24 cellular contexts compared by ENCODE assay signal in genomic region chr1:29825274-29825940, GRCh38.
DNase-seq lines count a peak whose midpoint lies in the region; ATAC-seq, FAIRE-seq and TF ChIP-seq lines count a peak whose summit lies in the region.
"Had no signal": no experiment of that assay in that cellular context is flagged by ENCODE, and none has a peak within 500 bp of the region (broad histone marks: within the 10 kb centered on the region; RNA-seq: fewer than 3 reads in every experiment).

No MANE protein-coding gene starts in this region.

- H3K9me3 ChIP-seq in IMR-90 (ENCODE audit: control insufficient read depth, insufficient read depth, low read length) = no peaks in the 10 kb centered on the region
- H3K9me3 ChIP-seq: HAP-1 had no signal

- H2AK9ac ChIP-seq in IMR-90 (replicated peaks; ENCODE audit: low read depth, low read length, poor library complexity) = no peak overlapping the region

- H3K23ac ChIP-seq in IMR-90 (ENCODE audit: low read depth, low read length) = no peak overlapping the region

- 85% methylated on average over 13 of the region's 15 CpGs; no CpG with 5 or more reads in 1 of the 2 experiments for WGBS in IMR-90 (ENCODE audit: extremely low coverage in 2 of 2, insufficient read length in 1 of 2), 2 experiments

- no peak overlapping the region for H3K56ac ChIP-seq in IMR-90 (ENCODE audit: extremely low read depth, insufficient read depth, low read length)

- peak overlapping the region; percentile 65 for H2BK5ac ChIP-seq in IMR-90 (ENCODE audit: low read depth, low read length, poor library complexity, severe bottlenecking)

- no peak overlapping the region for H3K18ac ChIP-seq in IMR-90 (ENCODE audit: low read depth, low read length)

- H2BK120ac ChIP-seq in IMR-90 (ENCODE audit: low read depth, low read length) = no peak overlapping the region

- no peak for TF ChIP-seq RAD21 in IMR-90 (IDR thresholded peaks at IDR 0.05; ENCODE audit: low read length)

- no peak overlapping the region for H3K9ac ChIP-seq in IMR-90 (ENCODE audit: low read depth, low read length)

- no peaks in the 10 kb centered on the region for H3K36me3 ChIP-seq in IMR-90 (ENCODE audit: control insufficient read depth, insufficient read depth, low read length)
- H3K36me3 ChIP-seq: HAP-1 had no signal

- TF ChIP-seq CTCF in IMR-90 (conservative IDR thresholded peaks at IDR 0.05; ENCODE audit: low read depth, low read length) (no peak), progenitor cell of endocrine pancreas (IDR thresholded peaks at IDR 0.05; ENCODE audit: unreplicated experiment) (no peak)

- no peak for TF ChIP-seq POLR2A in IMR-90 (IDR thresholded peaks at IDR 0.05; ENCODE audit: low read depth, low read length)

- H3K4me3 ChIP-seq in IMR-90 (ENCODE audit: insufficient read depth, low read depth, low read length) = no peak overlapping the region
- H3K4me3 ChIP-seq: HAP-1, SK-N-MC had no signal

- H2AK5ac ChIP-seq in IMR-90 (ENCODE audit: low read depth, low read length) = no peak overlapping the region

- no peaks in the 10 kb centered on the region for H3K4me1 Mint-ChIP-seq in activated CD4-positive, alpha-beta memory T cell treated with anti-CD3 and anti-CD28 coated beads, Interleukin-2, amount 10 ng/mL, durations not matched to agents 7 days and 5 days
- no peaks in the 10 kb centered on the region for H3K4me1 Mint-ChIP-seq in activated CD4-positive, alpha-beta memory T cell treated with anti-CD3 and anti-CD28 coated beads for 36 hours (ENCODE audit: low read depth)
- H3K4me1 Mint-ChIP-seq in progenitor cell of endocrine pancreas (ENCODE audit: low read depth) = no peaks in the 10 kb centered on the region
- H3K4me1 Mint-ChIP-seq: CD4-positive, CD25-positive, alpha-beta regulatory T cell had no signal

- no peak overlapping the region for H4K91ac ChIP-seq in IMR-90 (ENCODE audit: insufficient read depth, low read depth, low read length)

- CTCF ChIA-PET in activated CD4-positive, alpha-beta memory T cell treated with anti-CD3 and anti-CD28 coated beads, Interleukin-2, amount 10 ng/mL, durations not matched to agents 7 days and 5 days (lab: Charles Lee) = no interaction called here
- CTCF ChIA-PET in activated CD4-positive, alpha-beta memory T cell treated with anti-CD3 and anti-CD28 coated beads for 36 hours (lab: Charles Lee) = no interaction called here
- CTCF ChIA-PET in IMR-90 (lab: Yijun Ruan, JAX) = no interaction called here

- peak; percentile 5 for DNase-seq in activated CD4-positive, alpha-beta memory T cell treated with anti-CD3 and anti-CD28 coated beads, Interleukin-2, amount 10 ng/mL, durations not matched to agents 7 days and 5 days
- DNase-seq in activated CD4-positive, alpha-beta memory T cell treated with anti-CD3 and anti-CD28 coated beads for 36 hours = no peak
- DNase-seq in IMR-90 (no peak), left lobe of liver (ENCODE audit: low spot score) (peak; percentile 15), urothelium cell line (ENCODE audit: low spot score) (no peak), progenitor cell of endocrine pancreas (ENCODE audit: low spot score, unreplicated experiment) (no peak)
- no peak for DNase-seq in activated CD4-positive, CD25-positive, alpha-beta regulatory T cell treated with anti-CD3 and anti-CD28 coated beads, Interleukin-2, amount 50 U/mL, for 72 hours
- DNase-seq in stimulated activated CD4-positive, alpha-beta T cell treated with anti-CD3 and anti-CD28 coated beads, Interleukin-2, amount 100 ng/mL, for 48 hours = no peak
- DNase-seq: AML-193; CD4-positive, CD25-positive, alpha-beta regulatory T cell; COR-L47; DMS 273 treated with DMSO at 0.1 percent for 48 hours; KG1; NCI-H1105 treated with DMSO at 0.1 percent for 48 hours; NCI-H1694 treated with DMSO at 0.1 percent for 48 hours; NCI-H2107; NCI-H2227 treated with DMSO at 0.1 percent for 48 hours; NCI-H524; OCI-M1; SHP77 had no signal

- H3K9me1 ChIP-seq in IMR-90 (ENCODE audit: insufficient read depth, low read length) = no peaks in the 10 kb centered on the region

- no peak overlapping the region for H3K4me3 Mint-ChIP-seq in activated CD4-positive, alpha-beta memory T cell treated with anti-CD3 and anti-CD28 coated beads, Interleukin-2, amount 10 ng/mL, durations not matched to agents 7 days and 5 days
- H3K4me3 Mint-ChIP-seq in activated CD4-positive, alpha-beta memory T cell treated with anti-CD3 and anti-CD28 coated beads for 36 hours = no peak overlapping the region
- no peak overlapping the region for H3K4me3 Mint-ChIP-seq in progenitor cell of endocrine pancreas (ENCODE audit: low read depth)
- H3K4me3 Mint-ChIP-seq: CD4-positive, CD25-positive, alpha-beta regulatory T cell had no signal

- H3K14ac ChIP-seq in IMR-90 (replicated peaks; ENCODE audit: low read depth, low read length) = no peak overlapping the region

- H3K4ac ChIP-seq in IMR-90 (ENCODE audit: low read depth, low read length) = no peak overlapping the region

- no peak overlapping the region for H2BK15ac ChIP-seq in IMR-90 (ENCODE audit: low read depth, low read length)

- H2BK20ac ChIP-seq in IMR-90 (ENCODE audit: low read depth, low read length) = no peak overlapping the region

- dilution Hi-C loops in IMR-90 (cut with HindIII; ENCODE audit: low sequenced_read_pairs, unreplicated experiment) = no loop called here

- no peak overlapping the region for H4K8ac ChIP-seq in IMR-90 (ENCODE audit: low read depth in 2 of 2, low read length in 2 of 2)

- in situ Hi-C loops in IMR-90 (cut with MboI; ENCODE audit: low sequenced_read_pairs) = no loop called here

- H2AFZ ChIP-seq in IMR-90 (replicated peaks; ENCODE audit: low read length, poor library complexity) = peak overlapping the region; percentile 21

- peak; percentile 98 for FAIRE-seq in urothelium cell line (lab: Jason Lieb, UNC)
- FAIRE-seq: G401.6 had no signal

- intact Hi-C loops in activated CD4-positive, alpha-beta memory T cell treated with anti-CD3 and anti-CD28 coated beads for 36 hours (cut with micrococcal nuclease) = no loop called here
- intact Hi-C loops in IMR-90 (cut with micrococcal nuclease) = no loop called here

- H3K27ac ChIP-seq in IMR-90 (ENCODE audit: insufficient read depth, low read length) = no peak overlapping the region
- H3K27ac ChIP-seq: 22Rv1, SK-N-MC had no signal

- no peaks in the 10 kb centered on the region for H3K36me3 Mint-ChIP-seq in activated CD4-positive, alpha-beta memory T cell treated with anti-CD3 and anti-CD28 coated beads, Interleukin-2, amount 10 ng/mL, durations not matched to agents 7 days and 5 days (ENCODE audit: low read depth)
- H3K36me3 Mint-ChIP-seq in activated CD4-positive, alpha-beta memory T cell treated with anti-CD3 and anti-CD28 coated beads for 36 hours = no peaks in the 10 kb centered on the region
- H3K36me3 Mint-ChIP-seq in progenitor cell of endocrine pancreas (ENCODE audit: insufficient read depth) = no peaks in the 10 kb centered on the region
- H3K36me3 Mint-ChIP-seq: CD4-positive, CD25-positive, alpha-beta regulatory T cell had no signal

- POLR2A ChIA-PET in activated CD4-positive, alpha-beta memory T cell treated with anti-CD3 and anti-CD28 coated beads, Interleukin-2, amount 10 ng/mL, durations not matched to agents 7 days and 5 days (lab: Charles Lee) = no interaction called here
- POLR2A ChIA-PET in activated CD4-positive, alpha-beta memory T cell treated with anti-CD3 and anti-CD28 coated beads for 36 hours (lab: Charles Lee) = no interaction called here
- POLR2A ChIA-PET in IMR-90 (lab: Charles Lee; ENCODE audit: unreplicated experiment) = no interaction called here

- no peaks in the 10 kb centered on the region for H3K9me3 Mint-ChIP-seq in activated CD4-positive, alpha-beta memory T cell treated with anti-CD3 and anti-CD28 coated beads, Interleukin-2, amount 10 ng/mL, durations not matched to agents 7 days and 5 days
- no peaks in the 10 kb centered on the region for H3K9me3 Mint-ChIP-seq in activated CD4-positive, alpha-beta memory T cell treated with anti-CD3 and anti-CD28 coated beads for 36 hours
- no peaks in the 10 kb centered on the region for H3K9me3 Mint-ChIP-seq in progenitor cell of endocrine pancreas (ENCODE audit: low read depth)
- H3K9me3 Mint-ChIP-seq: CD4-positive, CD25-positive, alpha-beta regulatory T cell had no signal

- H4K5ac ChIP-seq in IMR-90 (ENCODE audit: low read depth, low read length) = no peak overlapping the region

- H3K4me2 ChIP-seq in IMR-90 (ENCODE audit: low read depth, low read length) = no peak overlapping the region

- no TSS peak for BruUV-seq in IMR-90 (replicated peaks; lab: Mats Ljungman, UMichigan)

- peaks cover 9% of the 10 kb centered on the region for H3K27me3 Mint-ChIP-seq in activated CD4-positive, alpha-beta memory T cell treated with anti-CD3 and anti-CD28 coated beads, Interleukin-2, amount 10 ng/mL, durations not matched to agents 7 days and 5 days
- H3K27me3 Mint-ChIP-seq in activated CD4-positive, alpha-beta memory T cell treated with anti-CD3 and anti-CD28 coated beads for 36 hours = peaks cover 10% of the 10 kb centered on the region
- peaks cover 11% of the 10 kb centered on the region for H3K27me3 Mint-ChIP-seq in progenitor cell of endocrine pancreas

- H3K27me3 ChIP-seq in IMR-90 (ENCODE audit: control insufficient read depth, insufficient read depth, low read length) = no peaks in the 10 kb centered on the region; the same call in 1 of the 2 replicates

- H4K20me1 ChIP-seq in IMR-90 (ENCODE audit: insufficient read depth, low read length) = no peaks in the 10 kb centered on the region; the same call in 1 of the 2 replicates

- ATAC-seq in IMR-90 (ENCODE audit: low read depth) (no peak), left lobe of liver (no peak)

- no peak overlapping the region for H3K27ac Mint-ChIP-seq in activated CD4-positive, alpha-beta memory T cell treated with anti-CD3 and anti-CD28 coated beads, Interleukin-2, amount 10 ng/mL, durations not matched to agents 7 days and 5 days
- H3K27ac Mint-ChIP-seq in activated CD4-positive, alpha-beta memory T cell treated with anti-CD3 and anti-CD28 coated beads for 36 hours = no peak overlapping the region
- no peak overlapping the region for H3K27ac Mint-ChIP-seq in progenitor cell of endocrine pancreas
- H3K27ac Mint-ChIP-seq: CD4-positive, CD25-positive, alpha-beta regulatory T cell had no signal

- no peaks in the 10 kb centered on the region for H3K79me1 ChIP-seq in IMR-90 (ENCODE audit: low read depth in 1 of 2, low read length in 2 of 2)

- no peaks in the 10 kb centered on the region for H3K4me1 ChIP-seq in IMR-90 (ENCODE audit: control insufficient read depth, insufficient read depth, low read length)
- H3K4me1 ChIP-seq: HAP-1 had no signal

TF ChIP-seq in IMR-90, 13 proteins besides CTCF, POLR2A, EP300 and RAD21:
- TF ChIP-seq MAFK (IDR thresholded peaks at IDR 0.05; ENCODE audit: low read depth, low read length) (no peak), MAZ (IDR thresholded peaks at IDR 0.05; ENCODE audit: borderline replicate concordance, low read depth, low read length) (no peak)

Comparison
In these comparisons a context has a peak if more than half of its experiments do, and no peak if none do; other contexts are left out.
1. DNase-seq: peak in activated CD4-positive, alpha-beta memory T cell treated with anti-CD3 and anti-CD28 coated beads, Interleukin-2, amount 10 ng/mL, durations not matched to agents 7 days and 5 days (single experiment) and left lobe of liver (single experiment); none in activated CD4-positive, alpha-beta memory T cell treated with anti-CD3 and anti-CD28 coated beads for 36 hours (single experiment), IMR-90 (single experiment), urothelium cell line (single experiment), progenitor cell of endocrine pancreas (single experiment), activated CD4-positive, CD25-positive, alpha-beta regulatory T cell treated with anti-CD3 and anti-CD28 coated beads, Interleukin-2, amount 50 U/mL, for 72 hours (single experiment) and stimulated activated CD4-positive, alpha-beta T cell treated with anti-CD3 and anti-CD28 coated beads, Interleukin-2, amount 100 ng/mL, for 48 hours (0 of 2).